ENCODE assay signal across 8 cellular contexts in genomic region chr3:188262913-188263683, GRCh38.
DNase-seq lines count a peak whose midpoint lies in the region; ATAC-seq, FAIRE-seq and TF ChIP-seq lines count a peak whose summit lies in the region.

No MANE protein-coding gene starts in this region.

- H3K27ac ChIP-seq in pancreas = no peak overlapping the region
- H3K27ac ChIP-seq in CD8-positive, alpha-beta T cell (ENCODE audit: low read depth, low read length) = no peak overlapping the region

- peak; percentile 86 for DNase-seq in COLO829 (ENCODE audit: low spot score)
- peak; percentile 83 for DNase-seq in RPMI7951 (ENCODE audit: low read depth)
- peak; percentile 91 for DNase-seq in fibroblast of the aortic adventitia (ENCODE audit: low read depth)
- DNase-seq in pancreas = no peak
- no peak for DNase-seq in activated CD8-positive, alpha-beta memory T cell treated with anti-CD3 and anti-CD28 coated beads, Interleukin-2, amount 50 U/mL, for 4 hours
- no peak for DNase-seq in activated CD4-positive, alpha-beta T cell treated with anti-CD3 and anti-CD28 coated beads, Interleukin-2, amount 50 U/mL, for 1 hour
- DNase-seq in GM19238 (ENCODE audit: insufficient read length, low spot score) = no peak
- DNase-seq in CD8-positive, alpha-beta T cell = no peak

- POLR2A ChIA-PET in CD8-positive, alpha-beta T cell (lab: Charles Lee) = no interaction called here

- H3K9me3 Mint-ChIP-seq in CD8-positive, alpha-beta T cell = no peaks in the 10 kb centered on the region

- intact Hi-C loops in pancreas (cut with DNase I) = no loop called here
- intact Hi-C loops in CD8-positive, alpha-beta T cell (cut with DNase I, micrococcal nuclease) = loop anchor here in 1 of 2 experiments (5.0 kb wide), 1 partner anchor 151 kb away; no protein-coding TSS in a partner anchor

- no peak for FAIRE-seq in pancreas (lab: Jason Lieb, UNC)

- no peak overlapping the region for H3K27ac Mint-ChIP-seq in CD8-positive, alpha-beta T cell

- H3K36me3 Mint-ChIP-seq in CD8-positive, alpha-beta T cell = no peaks in the 10 kb centered on the region

- WGBS in pancreas, 2 donors = 77 to 79% methylated on average over 8 of the region's 8 CpGs

- no peaks in the 10 kb centered on the region for H3K36me3 ChIP-seq in pancreas
- H3K36me3 ChIP-seq in CD8-positive, alpha-beta T cell (ENCODE audit: insufficient read depth, low read length) = no peaks in the 10 kb centered on the region

- H3K27me3 ChIP-seq in pancreas = no peaks in the 10 kb centered on the region
- H3K27me3 ChIP-seq in CD8-positive, alpha-beta T cell (ENCODE audit: insufficient read depth, low read length) = no peaks in the 10 kb centered on the region

- ATAC-seq in pancreas = peak in 3 of 4 donors; percentile 22 to 51 (median 27)
- no peak for ATAC-seq in CD8-positive, alpha-beta T cell

- H3K4me1 ChIP-seq in pancreas = peaks cover 8 to 24% (median 13%) of the 10 kb centered on the region in 3 donors
- H3K4me1 ChIP-seq in CD8-positive, alpha-beta T cell (ENCODE audit: insufficient read depth, low read length) = no peaks in the 10 kb centered on the region

- TF ChIP-seq CTCF in fibroblast of the aortic adventitia (IDR thresholded peaks at IDR 0.05; ENCODE audit: insufficient read depth, low read length) (no peak), pancreas (IDR thresholded peaks at IDR 0.05) (no peak)
- TF ChIP-seq CTCF in CD8-positive, alpha-beta T cell (IDR thresholded peaks at IDR 0.05) = no peak

- no peak overlapping the region for H3K4me3 Mint-ChIP-seq in CD8-positive, alpha-beta T cell

- H3K9me3 ChIP-seq in pancreas = no peaks in the 10 kb centered on the region
- H3K9me3 ChIP-seq in CD8-positive, alpha-beta T cell (ENCODE audit: low read length) = no peaks in the 10 kb centered on the region

- peaks cover 4% of the 10 kb centered on the region for H3K4me1 Mint-ChIP-seq in CD8-positive, alpha-beta T cell (ENCODE audit: low read depth)

- H3K27me3 Mint-ChIP-seq in CD8-positive, alpha-beta T cell (ENCODE audit: low read depth) = no peaks in the 10 kb centered on the region

- CTCF ChIA-PET in CD8-positive, alpha-beta T cell (lab: Charles Lee) = interaction anchor here (1.7 to 3.6 kb wide), 2 partner anchors 9 to 523 kb away, joined by 3 to 11 read pairs; no protein-coding TSS in a partner anchor

- H3K4me3 ChIP-seq in fibroblast of the aortic adventitia (ENCODE audit: low read depth, low read length) (no peak overlapping the region), pancreas (no peak overlapping the region)
- H3K4me3 ChIP-seq in CD8-positive, alpha-beta T cell (ENCODE audit: low read depth, low read length) = no peak overlapping the region

Comparison
In these comparisons a context has a peak if more than half of its experiments do, and no peak if none do; other contexts are left out.
1. DNase-seq: peak in COLO829 (single experiment), RPMI7951 (single experiment) and fibroblast of the aortic adventitia (single experiment); none in pancreas (0 of 6), activated CD8-positive, alpha-beta memory T cell treated with anti-CD3 and anti-CD28 coated beads, Interleukin-2, amount 50 U/mL, for 4 hours (single experiment), activated CD4-positive, alpha-beta T cell treated with anti-CD3 and anti-CD28 coated beads, Interleukin-2, amount 50 U/mL, for 1 hour (single experiment), GM19238 (single experiment) and CD8-positive, alpha-beta T cell (0 of 7).